Comparison of ENCODE assay signal across 11 cellular contexts in the genomic region with DNA sequence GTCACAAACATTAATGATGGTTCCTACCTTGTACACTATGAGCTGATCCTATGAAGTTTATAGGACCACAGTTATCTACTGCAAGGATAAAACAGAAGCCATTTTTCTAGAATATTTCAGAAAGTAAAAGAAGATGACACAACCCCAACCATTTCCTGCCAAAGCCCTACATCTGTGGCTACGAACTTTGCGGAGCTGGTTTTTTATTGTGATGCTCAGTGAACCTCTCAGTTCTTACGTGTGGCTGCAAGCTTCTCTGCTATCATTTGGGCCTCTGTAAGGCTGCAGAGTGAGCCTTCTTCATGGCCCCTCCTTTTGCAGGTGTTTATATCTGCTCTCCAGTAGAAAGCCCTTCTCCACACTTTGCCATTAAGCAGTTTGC. TPM values are rescaled to one million over a fixed set of nuclear protein-coding genes. Genes with fewer than 3 reads are reported as not detected.
DNase-seq lines count a peak whose midpoint lies in the region; ATAC-seq and TF ChIP-seq lines count a peak whose summit lies in the region.
"Had no signal": no experiment of that assay in that cellular context is flagged by ENCODE, and none has a peak within 500 bp of the region (broad histone marks: within the 10 kb centered on the region; RNA-seq: fewer than 3 reads in every experiment).

No MANE protein-coding gene starts in this region.

- no peaks in the 10 kb centered on the region for H3K36me3 Mint-ChIP-seq in activated T-helper 17 cell treated with anti-CD3 and anti-CD28 coated beads, Interleukin-2, amount 50 U/mL, for 72 hours (ENCODE audit: low read depth)
- H3K36me3 Mint-ChIP-seq in stimulated activated memory B cell treated with anti-CD40 and anti-IgM and Interleukin-4, amounts not matched to agents 10 μg/mL and 1 μg/mL and 100 μg/mL, for 72 hours = no peaks in the 10 kb centered on the region

- H3K36me3 ChIP-seq in prostate gland = no peaks in the 10 kb centered on the region
- H3K36me3 ChIP-seq in sigmoid colon = no peaks in the 10 kb centered on the region

- TF ChIP-seq POLR2A in prostate gland (IDR thresholded peaks at IDR 0.05) = no peak
- TF ChIP-seq POLR2A in sigmoid colon (IDR thresholded peaks at IDR 0.05) = no peak

- H3K27ac Mint-ChIP-seq in activated T-helper 17 cell treated with anti-CD3 and anti-CD28 coated beads, Interleukin-2, amount 50 U/mL, for 72 hours = peak overlapping the region; percentile 89
- H3K27ac Mint-ChIP-seq in stimulated activated memory B cell treated with anti-CD40 and anti-IgM and Interleukin-4, amounts not matched to agents 10 μg/mL and 1 μg/mL and 100 μg/mL, for 72 hours = peak overlapping the region; percentile 65

- H3K27ac ChIP-seq in prostate gland (no peak overlapping the region), sigmoid colon (peak overlapping the region in 1 of 4 donors; percentile 2)
- H3K27ac ChIP-seq: A549 had no signal

- H3K4me3 ChIP-seq in prostate gland = no peak overlapping the region
- H3K4me3 ChIP-seq in sigmoid colon = no peak overlapping the region
- H3K4me3 ChIP-seq: A549 had no signal

- ATAC-seq in HG03565 (IDR thresholded peaks at IDR 0.05; ENCODE audit: unreplicated experiment) = peak; percentile 49
- ATAC-seq in activated T-helper 17 cell treated with anti-CD3 and anti-CD28 coated beads, Interleukin-2, amount 50 U/mL, for 72 hours (replicated peaks) = peak; percentile 71
- peak; percentile 89 for ATAC-seq in stimulated activated memory B cell treated with anti-CD40 and anti-IgM and Interleukin-4, amounts not matched to agents 10 μg/mL and 1 μg/mL and 100 μg/mL, for 72 hours
- ATAC-seq: A549, HCT116 had no signal

- TF ChIP-seq EP300 in sigmoid colon (IDR thresholded peaks at IDR 0.05) = no peak

- TF ChIP-seq CTCF in prostate gland (IDR thresholded peaks at IDR 0.05) = no peak
- no peak for TF ChIP-seq CTCF in sigmoid colon (IDR thresholded peaks at IDR 0.05)

- peaks cover 75% of the 10 kb centered on the region for H3K4me1 Mint-ChIP-seq in activated T-helper 17 cell treated with anti-CD3 and anti-CD28 coated beads, Interleukin-2, amount 50 U/mL, for 72 hours
- H3K4me1 Mint-ChIP-seq in stimulated activated memory B cell treated with anti-CD40 and anti-IgM and Interleukin-4, amounts not matched to agents 10 μg/mL and 1 μg/mL and 100 μg/mL, for 72 hours = peaks cover 61% of the 10 kb centered on the region

- H3K9me3 Mint-ChIP-seq in activated T-helper 17 cell treated with anti-CD3 and anti-CD28 coated beads, Interleukin-2, amount 50 U/mL, for 72 hours = no peaks in the 10 kb centered on the region
- no peaks in the 10 kb centered on the region for H3K9me3 Mint-ChIP-seq in stimulated activated memory B cell treated with anti-CD40 and anti-IgM and Interleukin-4, amounts not matched to agents 10 μg/mL and 1 μg/mL and 100 μg/mL, for 72 hours

- intact Hi-C loops in prostate gland (cut with DNase I) = no loop called here
- intact Hi-C loops in sigmoid colon (cut with DNase I) = no loop called here

- H3K9me3 ChIP-seq in prostate gland (no peaks in the 10 kb centered on the region), sigmoid colon (peaks cover 0 to 2% (median 0%) of the 10 kb centered on the region in 4 donors)
- H3K9me3 ChIP-seq: A549 had no signal

- H3K4me1 ChIP-seq in prostate gland (replicated peaks) (no peaks in the 10 kb centered on the region), sigmoid colon (peaks cover 0 to 18% (median 5%) of the 10 kb centered on the region in 4 donors)
- H3K4me1 ChIP-seq: A549 had no signal

- no peaks in the 10 kb centered on the region for H3K27me3 Mint-ChIP-seq in activated T-helper 17 cell treated with anti-CD3 and anti-CD28 coated beads, Interleukin-2, amount 50 U/mL, for 72 hours
- no peaks in the 10 kb centered on the region for H3K27me3 Mint-ChIP-seq in stimulated activated memory B cell treated with anti-CD40 and anti-IgM and Interleukin-4, amounts not matched to agents 10 μg/mL and 1 μg/mL and 100 μg/mL, for 72 hours

- DNase-seq in NOMO-1 (lab: John Stamatoyannopoulos, UW; ENCODE audit: unreplicated experiment in 2 of 2) (peak; percentile 52 to 61), NOMO-1 treated with dmso at 0.1 percent for 144 hours (lab: John Stamatoyannopoulos, UW; ENCODE audit: unreplicated experiment) (no peak), hepatic stellate cell (ENCODE audit: low spot score) (no peak), prostate gland (ENCODE audit: low spot score) (no peak), sigmoid colon (no peak)

- WGBS in prostate gland = 76% methylated on average over 3 of the region's 3 CpGs
- 51 to 85% methylated on average over 3 of the region's 3 CpGs for WGBS in sigmoid colon, 2 donors

- H3K27me3 ChIP-seq in prostate gland (replicated peaks; ENCODE audit: insufficient read depth) = no peaks in the 10 kb centered on the region
- no peaks in the 10 kb centered on the region for H3K27me3 ChIP-seq in sigmoid colon

- peak overlapping the region; percentile 80 for H3K4me3 Mint-ChIP-seq in activated T-helper 17 cell treated with anti-CD3 and anti-CD28 coated beads, Interleukin-2, amount 50 U/mL, for 72 hours
- H3K4me3 Mint-ChIP-seq in stimulated activated memory B cell treated with anti-CD40 and anti-IgM and Interleukin-4, amounts not matched to agents 10 μg/mL and 1 μg/mL and 100 μg/mL, for 72 hours = no peak overlapping the region

RNA-seq across cellular contexts. Expression of a gene that starts 17.8 kb away (rescaled TPM):
- 10 to 100 TPM; 11.7 to 80.7 TPM for total RNA-seq in activated T-helper 17 cell treated with anti-CD3 and anti-CD28 coated beads, Interleukin-2, amount 50 U/mL, for 72 hours
- total RNA-seq in prostate gland (1 to 10 TPM; 2.6 to 4.8 TPM), sigmoid colon (1 to 10 TPM; 1.2 to 1.8 (median 1.5) TPM)
- polyA plus RNA-seq in sigmoid colon = 10 to 100 TPM in 1 of 3 donors, 1 to 10 TPM in 2; 1.2 to 13.6 (median 1.8) TPM
- total RNA-seq: RPMI7951 had no signal
- polyA plus RNA-seq: A549 had no signal

Comparison
In these comparisons a context has a peak if more than half of its experiments do, and no peak if none do; other contexts are left out.
1. DNase-seq: peak in NOMO-1 (2 of 2); none in NOMO-1 treated with dmso at 0.1 percent for 144 hours (single experiment), hepatic stellate cell (single experiment), prostate gland (single experiment) and sigmoid colon (single experiment).
2. Peak in every context shown above with its lines, with median percentiles within 50 percentile points of each other: ATAC-seq.